ENCODE assay signal across 14 cellular contexts in the genomic region with DNA sequence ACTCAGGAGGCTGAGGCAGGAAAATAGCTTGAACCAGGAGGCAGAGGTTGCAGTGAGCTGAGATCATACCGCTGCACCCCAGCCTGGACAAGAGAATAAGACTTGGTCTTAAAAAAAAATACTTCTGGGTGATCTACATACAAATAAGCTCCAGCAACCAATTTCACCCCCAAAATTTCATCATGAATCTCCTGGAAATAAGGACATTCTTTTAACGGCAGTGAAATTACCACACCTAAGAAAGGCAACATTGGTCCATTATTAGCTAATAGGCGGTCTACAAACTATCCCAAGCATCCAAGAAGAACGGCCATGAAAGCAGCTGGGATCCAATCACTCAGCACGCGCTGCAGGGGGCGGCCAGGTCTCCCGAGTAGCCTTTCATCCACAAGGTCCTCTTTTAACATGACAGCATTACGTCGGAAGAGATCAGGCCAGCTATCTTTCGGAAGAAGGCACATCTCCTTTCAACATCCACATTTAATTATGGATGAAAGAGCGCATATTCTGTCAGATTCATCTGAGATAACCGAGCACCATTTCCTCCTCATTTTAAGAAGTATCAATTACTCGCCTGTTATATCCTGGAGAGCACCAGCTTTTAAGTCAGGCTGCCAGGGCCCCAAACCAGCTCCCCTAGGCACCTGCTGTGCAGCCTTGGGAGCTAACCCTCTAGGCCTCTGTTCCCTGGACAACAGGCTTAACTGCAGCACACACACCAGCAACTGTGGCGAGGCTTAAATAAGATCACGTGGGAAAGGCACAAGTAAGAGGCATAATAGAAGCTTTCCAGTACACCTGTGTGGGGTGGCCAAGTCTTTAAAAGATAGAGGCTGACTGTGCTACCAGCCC. TPM values are rescaled to one million over a fixed set of nuclear protein-coding genes. Genes with fewer than 3 reads are reported as not detected.
DNase-seq lines count a peak whose midpoint lies in the region; ATAC-seq and TF ChIP-seq lines count a peak whose summit lies in the region.
"Had no signal": no experiment of that assay in that cellular context is flagged by ENCODE, and none has a peak within 500 bp of the region (broad histone marks: within the 10 kb centered on the region; RNA-seq: fewer than 3 reads in every experiment).

No MANE protein-coding gene starts in this region.

- H2BK120ac ChIP-seq in mesenchymal stem cell (ENCODE audit: low read depth, low read length), result no peak overlapping the region

- H3K4ac ChIP-seq in mesenchymal stem cell (ENCODE audit: low read depth in 1 of 2, low read length in 2 of 2), result no peak overlapping the region

- intact Hi-C loops in Right ventricle myocardium inferior (cut with DNase I) (no loop called here), left ventricle myocardium superior (cut with micrococcal nuclease) (no loop called here), tibial artery (cut with DNase I; ENCODE audit: low total_unique reads) (no loop called here)

- 89% methylated on average over 16 of the region's 16 CpGs for WGBS in mesenchymal stem cell

- no peak overlapping the region for H3K18ac ChIP-seq in mesenchymal stem cell (ENCODE audit: low read depth in 1 of 2, low read length in 2 of 2)

- H2BK15ac ChIP-seq in mesenchymal stem cell (ENCODE audit: low read depth, poor library complexity, severe bottlenecking), result no peak overlapping the region

- H4K8ac ChIP-seq in mesenchymal stem cell (ENCODE audit: low read length), result no peak overlapping the region

- H2BK5ac ChIP-seq in mesenchymal stem cell (ENCODE audit: low read depth, low read length, poor library complexity, severe bottlenecking), result no peak overlapping the region

- no peak overlapping the region for H3K23ac ChIP-seq in mesenchymal stem cell (ENCODE audit: low read length in 2 of 2)

- peak overlapping the region; percentile 49 for H2AK5ac ChIP-seq in mesenchymal stem cell (ENCODE audit: low read length, severe bottlenecking)

- no peak overlapping the region for H3K9ac ChIP-seq in mesenchymal stem cell (ENCODE audit: low read length)

- no peak overlapping the region for H4K91ac ChIP-seq in mesenchymal stem cell (ENCODE audit: low read length)

- H3K27ac ChIP-seq in RWPE2 (ENCODE audit: poor library complexity, severe bottlenecking), result peak overlapping the region; percentile 22
- H3K27ac ChIP-seq in mesenchymal stem cell (ENCODE audit: low read length, poor library complexity, severe bottlenecking), result peak overlapping the region; percentile 24
- H3K27ac ChIP-seq in tibial artery, result peak overlapping the region; percentile 81 to 87

- H3K36me3 ChIP-seq in RWPE2 (ENCODE audit: low read depth) (peaks cover 37% of the 10 kb centered on the region), mesenchymal stem cell (ENCODE audit: control insufficient read depth in 1 of 2, insufficient read depth in 2 of 2, low read depth in 1 of 2, low read length in 2 of 2) (peaks cover 10 to 14% of the 10 kb centered on the region in 2 experiments), tibial artery (peaks cover 0 to 14% (median 4%) of the 10 kb centered on the region in 3 donors)

- no peak overlapping the region for H3K14ac ChIP-seq in mesenchymal stem cell (ENCODE audit: low read length in 2 of 2)

- no peak overlapping the region for H2BK12ac ChIP-seq in mesenchymal stem cell (ENCODE audit: low read length in 2 of 2)

- H2AFZ ChIP-seq in mesenchymal stem cell (ENCODE audit: low read depth, low read length), result no peak overlapping the region

- H3K27me3 ChIP-seq in RWPE2 (ENCODE audit: insufficient read depth, poor library complexity, severe bottlenecking) (no peaks in the 10 kb centered on the region), mesenchymal stem cell (ENCODE audit: control insufficient read depth in 1 of 2, insufficient read depth in 1 of 2, low read length in 2 of 2) (no peaks in the 10 kb centered on the region), tibial artery (no peaks in the 10 kb centered on the region)
- H3K27me3 ChIP-seq: body of pancreas had no signal

- no peaks in the 10 kb centered on the region for H3K79me1 ChIP-seq in mesenchymal stem cell (replicated peaks; ENCODE audit: low read length, poor library complexity, severe bottlenecking)

- DNase-seq in Right ventricle myocardium inferior (ENCODE audit: missing footprints), result peak; percentile 20
- no peak for DNase-seq in left ventricle myocardium superior
- no peak for DNase-seq in RWPE2 (ENCODE audit: low spot score)
- DNase-seq in mesenchymal stem cell, result no peak
- DNase-seq in tibial artery, result no peak
- DNase-seq in NCI-H446 treated with DMSO at 0.1 percent for 48 hours (lab: John Stamatoyannopoulos, UW), result no peak
- no peak for DNase-seq in NCI-H1092 treated with DMSO at 0.1 percent for 48 hours (lab: John Stamatoyannopoulos, UW)
- no peak for DNase-seq in NCI-H2227 treated with DMSO at 0.1 percent for 48 hours (lab: John Stamatoyannopoulos, UW)
- DNase-seq: activated T-cell treated with anti-CD3 and anti-CD28 coated beads, Interleukin-2, amount 50 U/mL, for 24 hours; body of pancreas; NCI-H1694 treated with DMSO at 0.1 percent for 48 hours; RPMI8226; stimulated activated CD4-positive, alpha-beta T cell treated with anti-CD3 and anti-CD28 coated beads, Interleukin-1b, Interleukin-23, amount 100 ng/mL, for 48 hours; stimulated activated naive CD8-positive, alpha-beta T cell treated with anti-CD3 and anti-CD28 coated beads, Interleukin-15, amount 100 ng/mL, for 72 hours had no signal

- H3K9me3 ChIP-seq in RWPE2 (ENCODE audit: severe bottlenecking) (no peaks in the 10 kb centered on the region), mesenchymal stem cell (ENCODE audit: control insufficient read depth, low read length) (no peaks in the 10 kb centered on the region), tibial artery (no peaks in the 10 kb centered on the region)
- H3K9me3 ChIP-seq: body of pancreas had no signal

- H3K4me3 ChIP-seq in RWPE2 (ENCODE audit: severe bottlenecking) (no peak overlapping the region), mesenchymal stem cell (ENCODE audit: insufficient read depth in 1 of 2, low read depth in 1 of 2, low read length in 2 of 2) (no peak overlapping the region), tibial artery (no peak overlapping the region)
- H3K4me3 ChIP-seq: body of pancreas had no signal

- H3K4me2 ChIP-seq in mesenchymal stem cell (ENCODE audit: low read length, poor library complexity, severe bottlenecking), result no peak overlapping the region

- TF ChIP-seq CTCF in RWPE2 (IDR thresholded peaks at IDR 0.05; ENCODE audit: poor library complexity, severe bottlenecking) (no peak), tibial artery (IDR thresholded peaks at IDR 0.05) (no peak)

- ATAC-seq in Right ventricle myocardium inferior (no peak), left ventricle myocardium superior (no peak), RWPE2 (ENCODE audit: low read depth) (no peak)
- ATAC-seq: body of pancreas; stimulated activated naive CD8-positive, alpha-beta T cell treated with anti-CD3 and anti-CD28 coated beads, Interleukin-15, amount 100 ng/mL, for 72 hours had no signal

- H3K4me1 ChIP-seq in RWPE2 (ENCODE audit: insufficient read depth, poor library complexity, severe bottlenecking), result peaks cover 25% of the 10 kb centered on the region
- H3K4me1 ChIP-seq in mesenchymal stem cell (ENCODE audit: control insufficient read depth, insufficient read depth, low read depth, low read length), result peaks cover 34% of the 10 kb centered on the region
- H3K4me1 ChIP-seq in tibial artery, result peaks cover 0 to 71% (median 53%) of the 10 kb centered on the region in 4 donors

RNA-seq across cellular contexts. Expression of a gene that starts 4.2 kb away (rescaled TPM):
- total RNA-seq in Right ventricle myocardium inferior, result 16.3 TPM
- total RNA-seq in left ventricle myocardium superior, result 14.0 TPM
- polyA plus RNA-seq in mesenchymal stem cell (2013, experiment 1 of 2), result 20.3 TPM
- polyA plus RNA-seq in mesenchymal stem cell (2013, experiment 2 of 2), result 20.9 TPM

RNA-seq across cellular contexts. Expression of a gene that starts 33.8 kb away (rescaled TPM):
- 0.68 TPM for total RNA-seq in Right ventricle myocardium inferior
- 0.45 TPM for total RNA-seq in left ventricle myocardium superior
- polyA plus RNA-seq in mesenchymal stem cell (2013, experiment 1 of 2), result not detected
- not detected for polyA plus RNA-seq in mesenchymal stem cell (2013, experiment 2 of 2)
- total RNA-seq: body of pancreas had no signal

Comparison
In these comparisons a context has a peak if more than half of its experiments do, and no peak if none do; other contexts are left out.
1. H3K27ac ChIP-seq: peak in every context shown above with its lines; median percentile 84 in tibial artery; 24 in mesenchymal stem cell; 22 in RWPE2.